ENCODE assay signal across 12 cellular contexts in genomic region chr1:206931709-206932108, GRCh38. TPM values are rescaled to one million over a fixed set of nuclear protein-coding genes. Genes with fewer than 3 reads are reported as not detected.
DNase-seq lines count a peak whose midpoint lies in the region; ATAC-seq and TF ChIP-seq lines count a peak whose summit lies in the region.
"Had no signal": no experiment of that assay in that cellular context is flagged by ENCODE, and none has a peak within 500 bp of the region (broad histone marks: within the 10 kb centered on the region; RNA-seq: fewer than 3 reads in every experiment).

No MANE protein-coding gene starts in this region.

- no peaks in the 10 kb centered on the region for H4K20me1 ChIP-seq in BLaER1
- no peaks in the 10 kb centered on the region for H4K20me1 ChIP-seq in GM23248 (ENCODE audit: insufficient read depth)

- intact Hi-C loops in activated B cell treated with CpG ODN at 0.5 μM for 24 hours (cut with micrococcal nuclease) = loop anchor here (2.0 kb wide), 4 partner anchors 75 to 319 kb away; partner anchors contain the start of genes DYRK3 and EIF2D

- H3K27me3 Mint-ChIP-seq in activated B cell treated with CpG ODN at 0.5 μM for 24 hours = no peaks in the 10 kb centered on the region
- H3K27me3 Mint-ChIP-seq: effector memory CD8-positive, alpha-beta T cell had no signal

- H3K27ac ChIP-seq in BLaER1 (no peak overlapping the region), GM23248 (no peak overlapping the region)
- H3K27ac ChIP-seq: adrenal gland, hepatocyte had no signal

- H3K36me3 ChIP-seq in BLaER1 = no peaks in the 10 kb centered on the region
- H3K36me3 ChIP-seq in kidney epithelial cell (ENCODE audit: control insufficient read depth, insufficient read depth, low read length) = no peaks in the 10 kb centered on the region
- no peaks in the 10 kb centered on the region for H3K36me3 ChIP-seq in GM23248 (ENCODE audit: low read depth)
- H3K36me3 ChIP-seq: adrenal gland had no signal

- H3K9me2 ChIP-seq in GM23248 (ENCODE audit: insufficient read depth) = no peaks in the 10 kb centered on the region

- H3K4me1 ChIP-seq in BLaER1 = peaks cover 38% of the 10 kb centered on the region
- no peaks in the 10 kb centered on the region for H3K4me1 ChIP-seq in GM23248 (ENCODE audit: insufficient read depth)
- H3K4me1 ChIP-seq: adrenal gland had no signal

- ATAC-seq in activated B cell treated with CpG ODN at 0.5 μM for 24 hours (ENCODE audit: low read depth) (no peak), HG03520 (IDR thresholded peaks at IDR 0.05; ENCODE audit: unreplicated experiment) (no peak)
- ATAC-seq: effector memory CD8-positive, alpha-beta T cell had no signal

- no peaks in the 10 kb centered on the region for H3K79me2 ChIP-seq in GM23248 (ENCODE audit: insufficient read depth)
- H3K79me2 ChIP-seq: hepatocyte had no signal

- H3K4me1 Mint-ChIP-seq in activated B cell treated with CpG ODN at 0.5 μM for 24 hours = peaks cover 70% of the 10 kb centered on the region

- H3K9me3 ChIP-seq in BLaER1 (no peaks in the 10 kb centered on the region), GM23248 (ENCODE audit: low read depth) (no peaks in the 10 kb centered on the region)
- H3K9me3 ChIP-seq: adrenal gland had no signal

- in situ Hi-C loops in GM13976 (cut with MboI; ENCODE audit: low sequenced_read_pairs, unreplicated experiment) (no loop called here), GM23248 (cut with MboI) (no loop called here)

- POLR2A ChIA-PET in activated B cell treated with CpG ODN at 0.5 μM for 24 hours (lab: Charles Lee) = interaction anchor here (0.9 to 10.2 kb wide), 6 partner anchors 15 to 65 kb away, joined by 3 to 267 read pairs (median 10); partner anchors contain the start of gene FCMR

- CTCF ChIA-PET in activated B cell treated with CpG ODN at 0.5 μM for 24 hours (lab: Charles Lee) = interaction anchor here (0.6 to 15.7 kb wide), 20 partner anchors 10 to 568 kb away, joined by 3 to 383 read pairs (median 10); partner anchors contain the start of genes FCAMR, FCMR and IL20

- no peak overlapping the region for H2AFZ ChIP-seq in GM23248
- H2AFZ ChIP-seq: hepatocyte had no signal

- peak overlapping the region; percentile 99 for H3K27ac Mint-ChIP-seq in activated B cell treated with CpG ODN at 0.5 μM for 24 hours

- H3F3A ChIP-seq in GM23248 (ENCODE audit: insufficient read depth) = no peaks in the 10 kb centered on the region

- H3K4me3 ChIP-seq in BLaER1 (no peak overlapping the region), kidney epithelial cell (ENCODE audit: low read depth, low read length) (no peak overlapping the region), GM23248 (no peak overlapping the region)
- H3K4me3 ChIP-seq: adrenal gland, hepatocyte had no signal

- TF ChIP-seq CTCF in GM13976 (IDR thresholded peaks at IDR 0.05; ENCODE audit: borderline replicate concordance, control extremely low read depth, extremely low read depth, insufficient read depth, missing control alignments) (no peak), activated B cell treated with CpG ODN at 0.5 μM for 24 hours (IDR thresholded peaks at IDR 0.05) (no peak), kidney epithelial cell (IDR thresholded peaks at IDR 0.05; ENCODE audit: insufficient read depth, low read length, poor library complexity, severe bottlenecking) (peak; percentile 14)

- no peaks in the 10 kb centered on the region for H3K36me3 Mint-ChIP-seq in activated B cell treated with CpG ODN at 0.5 μM for 24 hours (ENCODE audit: low read depth)

- 76 to 87% methylated on average over 6 of the region's 6 CpGs for WGBS in GM23248 (ENCODE audit: low coverage in 1 of 2, low lambda C conversion rate in 2 of 2, missing lambda C conversion rate in 2 of 2), 2 experiments

- H3K4me3 Mint-ChIP-seq in activated B cell treated with CpG ODN at 0.5 μM for 24 hours = peak overlapping the region; percentile 35
- H3K4me3 Mint-ChIP-seq: effector memory CD8-positive, alpha-beta T cell had no signal

- no peaks in the 10 kb centered on the region for H3K27me3 ChIP-seq in BLaER1
- no peaks in the 10 kb centered on the region for H3K27me3 ChIP-seq in kidney epithelial cell (ENCODE audit: control insufficient read depth, insufficient read depth, low read length)
- 0 out of 2 replicates have a peak, but pooled peaks cover 5% of the 10 kb centered on the region for H3K27me3 ChIP-seq in GM23248 (replicated peaks; ENCODE audit: insufficient read depth)
- H3K27me3 ChIP-seq: adrenal gland, hepatocyte had no signal

- no peak overlapping the region for H3K9ac ChIP-seq in BLaER1
- no peak overlapping the region for H3K9ac ChIP-seq in GM23248

- H3K9me3 Mint-ChIP-seq in activated B cell treated with CpG ODN at 0.5 μM for 24 hours = no peaks in the 10 kb centered on the region
- H3K9me3 Mint-ChIP-seq: effector memory CD8-positive, alpha-beta T cell had no signal

- peak overlapping the region; percentile 81 for H3K4me2 ChIP-seq in BLaER1
- no peak overlapping the region for H3K4me2 ChIP-seq in GM23248 (ENCODE audit: unreplicated experiment)
- H3K4me2 ChIP-seq: hepatocyte had no signal

- DNase-seq in GM13976 (ENCODE audit: low spot score) = peak; percentile 62
- no peak for DNase-seq in activated B cell treated with CpG ODN at 0.5 μM for 24 hours
- no peak for DNase-seq in kidney epithelial cell (ENCODE audit: low read depth)
- DNase-seq in GM23248 = no peak
- DNase-seq in cerebellar nuclear complex (lab: John Stamatoyannopoulos, UW) = no peak
- DNase-seq in NCI-H2081 treated with DMSO at 0.1 percent for 48 hours (lab: John Stamatoyannopoulos, UW) = no peak
- DNase-seq: adrenal gland; effector memory CD8-positive, alpha-beta T cell had no signal

RNA-seq across cellular contexts. Expression of gene FCMR, which starts 10.0 kb away (rescaled TPM):
- total RNA-seq in activated B cell treated with CpG ODN at 0.5 μM for 24 hours = 134 and 146 TPM in 2 replicates
- 0.71 TPM in 1 of 2 replicates, not detected in the other for total RNA-seq in kidney epithelial cell
- 1.2 TPM in 1 of 2 replicates, not detected in the other for total RNA-seq in GM23248 (2014; rRNA removed; shearing (Covaris generic))
- polyA plus RNA-seq in GM23248 (2016; fragmentation: Nextera tagmentation; extraction: Ambion mirVana) = 0.94 and 2.3 TPM in 2 replicates

RNA-seq across cellular contexts. Expression of gene PIGR, which starts 14.6 kb away (rescaled TPM):
- 0.49 and 1.00 TPM in 2 replicates for total RNA-seq in activated B cell treated with CpG ODN at 0.5 μM for 24 hours
- total RNA-seq in kidney epithelial cell = not detected in 2 replicates
- not detected in 2 replicates for total RNA-seq in GM23248 (2014; rRNA removed; shearing (Covaris generic))
- not detected in 2 replicates for polyA plus RNA-seq in GM23248 (2016; fragmentation: Nextera tagmentation; extraction: Ambion mirVana)

RNA-seq across cellular contexts. Expression of gene IL24, which starts 34.5 kb away (rescaled TPM):
- total RNA-seq in activated B cell treated with CpG ODN at 0.5 μM for 24 hours (not detected in 2 replicates), kidney epithelial cell (0.38 and 0.82 TPM in 2 replicates)
- total RNA-seq in GM23248 (2014; rRNA removed; shearing (Covaris generic)) = 2.4 TPM in 1 of 2 replicates, not detected in the other
- 0.49 and 0.52 TPM in 2 replicates for polyA plus RNA-seq in GM23248 (2016; fragmentation: Nextera tagmentation; extraction: Ambion mirVana)
- total RNA-seq: adrenal gland, hepatocyte, renal cortical epithelial cell had no signal
- polyA plus RNA-seq: adrenal gland, hepatocyte had no signal

RNA-seq across cellular contexts. Expression of gene FCAMR, which starts 38.6 kb away (rescaled TPM):
- total RNA-seq in activated B cell treated with CpG ODN at 0.5 μM for 24 hours (not detected in 2 replicates), kidney epithelial cell (not detected in 2 replicates)
- not detected in 2 replicates for total RNA-seq in GM23248 (2014; rRNA removed; shearing (Covaris generic))
- polyA plus RNA-seq in GM23248 (2016; fragmentation: Nextera tagmentation; extraction: Ambion mirVana) = not detected in 2 replicates
- total RNA-seq: adrenal gland had no signal
- polyA plus RNA-seq: adrenal gland, hepatocyte had no signal

Comparison
In these comparisons a context has a peak if more than half of its experiments do, and no peak if none do; other contexts are left out.
1. RNA of gene FCMR, which starts 10.0 kb away (total RNA-seq): 134 to 146 TPM in activated B cell treated with CpG ODN at 0.5 μM for 24 hours; 1.2 TPM in GM23248 and 0.71 TPM in kidney epithelial cell; every median in the first group is over 10 times any median in the second.